6 cellular contexts compared by ENCODE assay signal in genomic region chr3:106272302-106272701, GRCh38.
"Had no signal": no experiment of that assay in that cellular context is flagged by ENCODE, and none has a peak within 500 bp of the region (broad histone marks: within the 10 kb centered on the region; RNA-seq: fewer than 3 reads in every experiment).

No MANE protein-coding gene starts in this region.

- ATAC-seq: GM23338, HepG2 had no signal

- DNase-seq: H9, HCEC 1CT, KBM-7 had no signal

- H3K4me3 ChIP-seq: GM23338 had no signal

- H3K27ac ChIP-seq: HL-60 had no signal
